Comparison of ENCODE assay signal across 8 cellular contexts in the genomic region with DNA sequence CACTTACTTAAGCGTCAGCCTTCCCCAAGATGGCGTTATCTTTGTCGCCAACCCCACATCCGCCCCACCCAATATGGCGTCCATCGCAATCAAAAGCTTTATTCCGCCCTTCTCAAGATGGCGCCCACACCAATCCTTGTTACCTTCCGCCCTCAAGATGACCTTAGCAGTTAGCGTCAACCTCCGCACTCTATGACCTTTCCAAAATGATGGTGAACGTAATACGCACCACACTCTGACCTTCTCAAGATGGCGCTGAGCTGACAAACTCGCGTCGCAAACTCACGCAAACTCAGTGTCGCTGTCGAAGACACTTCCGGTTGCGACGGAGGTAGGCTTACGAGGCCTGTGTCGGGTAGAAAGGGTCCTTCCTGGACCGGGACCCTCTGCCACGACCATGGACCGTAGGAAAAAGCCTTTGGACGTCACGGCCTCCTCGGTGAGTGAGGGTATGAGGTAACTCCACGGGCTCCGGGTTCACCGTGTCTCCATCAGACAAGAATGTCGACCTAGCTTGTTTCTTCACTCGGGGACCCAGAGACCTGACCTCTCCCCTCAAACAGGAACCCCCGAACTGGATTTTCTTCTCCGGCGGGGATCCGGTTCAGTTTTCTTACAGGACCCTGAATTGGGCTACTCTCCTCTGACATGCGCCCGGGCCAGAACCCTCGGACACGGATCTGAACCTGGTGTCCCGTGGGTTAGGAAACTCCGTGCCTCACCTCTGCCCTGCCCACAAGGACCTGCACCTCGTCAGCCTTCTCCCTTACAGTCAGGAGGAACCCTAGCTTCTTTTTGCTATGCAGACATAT. TPM values are rescaled to one million over a fixed set of nuclear protein-coding genes. Genes with fewer than 3 reads are reported as not detected.
DNase-seq lines count a peak whose midpoint lies in the region; ATAC-seq and TF ChIP-seq lines count a peak whose summit lies in the region.

A gene (plus strand): TSS at position 323 of the 812 bp plus-strand sequence. CDS start 75 bp downstream, at position 398.

- peaks cover 29% of the 10 kb centered on the region for H3K79me2 ChIP-seq in ACC112 (ENCODE audit: control insufficient read depth, insufficient read depth, low read length, unreplicated experiment)

- ATAC-seq in GM18870 (IDR thresholded peaks at IDR 0.05; ENCODE audit: unreplicated experiment) (peak; percentile 99), HG03135 (IDR thresholded peaks at IDR 0.05; ENCODE audit: unreplicated experiment) (peak; percentile 94)

- H2AFZ ChIP-seq in ACC112 (ENCODE audit: low read length, unreplicated experiment) = peak within 1 kb of the TSS; percentile 92

- H3K27me3 ChIP-seq in ACC112 (ENCODE audit: insufficient read depth, low read length) = no peaks in the 10 kb centered on the region
- no peaks in the 10 kb centered on the region for H3K27me3 ChIP-seq in breast epithelium
- H3K27me3 ChIP-seq in iPS-20b (ENCODE audit: insufficient read depth, low read length) = no peaks in the 10 kb centered on the region; the same call in 1 of the 2 replicates

- H3K4me1 ChIP-seq in ACC112 (ENCODE audit: control insufficient read depth, insufficient read depth, low read length, unreplicated experiment) (peaks cover 29% of the 10 kb centered on the region), breast epithelium (peaks cover 0 to 19% of the 10 kb centered on the region in 2 donors), iPS-20b (ENCODE audit: insufficient read depth, low read length) (no peaks in the 10 kb centered on the region)

- DNase-seq in NCI-H2196 treated with DMSO at 0.1 percent for 48 hours (lab: John Stamatoyannopoulos, UW; ENCODE audit: unreplicated experiment) = peak; percentile 81
- DNase-seq in breast epithelium (ENCODE audit: low spot score in 2 of 2) = peak; percentile 93 to 97

- TF ChIP-seq CTCF in VCaP (conservative IDR thresholded peaks at IDR 0.05) (no peak), breast epithelium (IDR thresholded peaks at IDR 0.05) (no peak)

- H3K9ac ChIP-seq in iPS-20b (ENCODE audit: low read depth, low read length) = peak within 1 kb of the TSS; percentile 94

- H3K4me3 ChIP-seq in ACC112 (ENCODE audit: low read depth, low read length) (peak within 1 kb of the TSS; percentile 79), breast epithelium (peak within 1 kb of the TSS; percentile 82 to 95 (median 89)), iPS-20b (ENCODE audit: low read length) (peak within 1 kb of the TSS; percentile 97), skin epidermis (peak within 1 kb of the TSS; percentile 58 to 85 (median 73))

- peaks cover 10% of the 10 kb centered on the region for H3K36me3 ChIP-seq in ACC112 (ENCODE audit: insufficient read depth, low read length)
- no peaks in the 10 kb centered on the region for H3K36me3 ChIP-seq in breast epithelium
- peaks cover 30% of the 10 kb centered on the region for H3K36me3 ChIP-seq in iPS-20b (ENCODE audit: insufficient read depth, low read depth, low read length)

- peak within 1 kb of the TSS; percentile 70 for H3K27ac ChIP-seq in ACC112 (ENCODE audit: low read depth, low read length)
- peak within 1 kb of the TSS; percentile 91 for H3K27ac ChIP-seq in VCaP
- H3K27ac ChIP-seq in breast epithelium = peak within 1 kb of the TSS; percentile 97
- peak within 1 kb of the TSS; percentile 51 for H3K27ac ChIP-seq in iPS-20b (ENCODE audit: low read length)
- peak within 1 kb of the TSS; percentile 38 to 96 (median 90) for H3K27ac ChIP-seq in skin epidermis

- intact Hi-C loops in breast epithelium (cut with DNase I; ENCODE audit: low total_unique reads) = no loop called here

- no peaks in the 10 kb centered on the region for H3K9me3 ChIP-seq in breast epithelium
- no peaks in the 10 kb centered on the region for H3K9me3 ChIP-seq in iPS-20b (ENCODE audit: insufficient read depth, low read depth, low read length)

- peak; percentile 47 for TF ChIP-seq POLR2A in breast epithelium (IDR thresholded peaks at IDR 0.05)

RNA-seq across cellular contexts. Expression of the gene that starts here (rescaled TPM):
- 10 to 100 TPM; 18.4 to 34.8 (median 30.8) TPM for total RNA-seq in breast epithelium

Comparison
In these comparisons a context has a peak if more than half of its experiments do, and no peak if none do; other contexts are left out.
1. Peak in every context shown above with its lines: DNase-seq, ATAC-seq, H3K4me3 ChIP-seq and H3K27ac ChIP-seq.